ENCODE assay signal across 1 cellular context in genomic region chr21:30306821-30307330, GRCh38.
TF ChIP-seq lines count a peak whose summit lies in the region.

No MANE protein-coding gene starts in this region.

TF ChIP-seq in SK-N-SH, 30 proteins besides CTCF, POLR2A, EP300 and RAD21 (continued from another document):
- TF ChIP-seq, protein P1, sequence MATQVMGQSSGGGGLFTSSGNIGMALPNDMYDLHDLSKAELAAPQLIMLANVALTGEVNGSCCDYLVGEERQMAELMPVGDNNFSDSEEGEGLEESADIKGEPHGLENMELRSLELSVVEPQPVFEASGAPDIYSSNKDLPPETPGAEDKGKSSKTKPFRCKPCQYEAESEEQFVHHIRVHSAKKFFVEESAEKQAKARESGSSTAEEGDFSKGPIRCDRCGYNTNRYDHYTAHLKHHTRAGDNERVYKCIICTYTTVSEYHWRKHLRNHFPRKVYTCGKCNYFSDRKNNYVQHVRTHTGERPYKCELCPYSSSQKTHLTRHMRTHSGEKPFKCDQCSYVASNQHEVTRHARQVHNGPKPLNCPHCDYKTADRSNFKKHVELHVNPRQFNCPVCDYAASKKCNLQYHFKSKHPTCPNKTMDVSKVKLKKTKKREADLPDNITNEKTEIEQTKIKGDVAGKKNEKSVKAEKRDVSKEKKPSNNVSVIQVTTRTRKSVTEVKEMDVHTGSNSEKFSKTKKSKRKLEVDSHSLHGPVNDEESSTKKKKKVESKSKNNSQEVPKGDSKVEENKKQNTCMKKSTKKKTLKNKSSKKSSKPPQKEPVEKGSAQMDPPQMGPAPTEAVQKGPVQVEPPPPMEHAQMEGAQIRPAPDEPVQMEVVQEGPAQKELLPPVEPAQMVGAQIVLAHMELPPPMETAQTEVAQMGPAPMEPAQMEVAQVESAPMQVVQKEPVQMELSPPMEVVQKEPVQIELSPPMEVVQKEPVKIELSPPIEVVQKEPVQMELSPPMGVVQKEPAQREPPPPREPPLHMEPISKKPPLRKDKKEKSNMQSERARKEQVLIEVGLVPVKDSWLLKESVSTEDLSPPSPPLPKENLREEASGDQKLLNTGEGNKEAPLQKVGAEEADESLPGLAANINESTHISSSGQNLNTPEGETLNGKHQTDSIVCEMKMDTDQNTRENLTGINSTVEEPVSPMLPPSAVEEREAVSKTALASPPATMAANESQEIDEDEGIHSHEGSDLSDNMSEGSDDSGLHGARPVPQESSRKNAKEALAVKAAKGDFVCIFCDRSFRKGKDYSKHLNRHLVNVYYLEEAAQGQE (IDR thresholded peaks at IDR 0.05; ENCODE audit: low read depth, low read length): no peak
- TF ChIP-seq MXI1 (IDR thresholded peaks at IDR 0.05; ENCODE audit: low read depth, low read length): no peak
- TF ChIP-seq, protein P2, sequence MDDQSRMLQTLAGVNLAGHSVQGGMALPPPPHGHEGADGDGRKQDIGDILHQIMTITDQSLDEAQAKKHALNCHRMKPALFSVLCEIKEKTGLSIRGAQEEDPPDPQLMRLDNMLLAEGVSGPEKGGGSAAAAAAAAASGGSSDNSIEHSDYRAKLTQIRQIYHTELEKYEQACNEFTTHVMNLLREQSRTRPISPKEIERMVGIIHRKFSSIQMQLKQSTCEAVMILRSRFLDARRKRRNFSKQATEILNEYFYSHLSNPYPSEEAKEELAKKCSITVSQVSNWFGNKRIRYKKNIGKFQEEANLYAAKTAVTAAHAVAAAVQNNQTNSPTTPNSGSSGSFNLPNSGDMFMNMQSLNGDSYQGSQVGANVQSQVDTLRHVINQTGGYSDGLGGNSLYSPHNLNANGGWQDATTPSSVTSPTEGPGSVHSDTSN (IDR thresholded peaks at IDR 0.05): no peak
- TF ChIP-seq RFX5 (IDR thresholded peaks at IDR 0.05; ENCODE audit: low read length): no peak
- no peak for TF ChIP-seq TEAD4 (IDR thresholded peaks at IDR 0.05; ENCODE audit: borderline replicate concordance, insufficient read depth)
- TF ChIP-seq GABPA (IDR thresholded peaks at IDR 0.05; ENCODE audit: low read depth): no peak
- TF ChIP-seq TCF12 (IDR thresholded peaks at IDR 0.05): no peak
- TF ChIP-seq NFIC (IDR thresholded peaks at IDR 0.05; ENCODE audit: borderline replicate concordance): no peak
- TF ChIP-seq SMC3 (IDR thresholded peaks at IDR 0.05; ENCODE audit: low read depth, low read length): no peak
- no peak for TF ChIP-seq USF1 (IDR thresholded peaks at IDR 0.05; ENCODE audit: borderline replicate concordance, low read depth)
